Comparison of ENCODE assay signal across 1 cellular context in the genomic region with DNA sequence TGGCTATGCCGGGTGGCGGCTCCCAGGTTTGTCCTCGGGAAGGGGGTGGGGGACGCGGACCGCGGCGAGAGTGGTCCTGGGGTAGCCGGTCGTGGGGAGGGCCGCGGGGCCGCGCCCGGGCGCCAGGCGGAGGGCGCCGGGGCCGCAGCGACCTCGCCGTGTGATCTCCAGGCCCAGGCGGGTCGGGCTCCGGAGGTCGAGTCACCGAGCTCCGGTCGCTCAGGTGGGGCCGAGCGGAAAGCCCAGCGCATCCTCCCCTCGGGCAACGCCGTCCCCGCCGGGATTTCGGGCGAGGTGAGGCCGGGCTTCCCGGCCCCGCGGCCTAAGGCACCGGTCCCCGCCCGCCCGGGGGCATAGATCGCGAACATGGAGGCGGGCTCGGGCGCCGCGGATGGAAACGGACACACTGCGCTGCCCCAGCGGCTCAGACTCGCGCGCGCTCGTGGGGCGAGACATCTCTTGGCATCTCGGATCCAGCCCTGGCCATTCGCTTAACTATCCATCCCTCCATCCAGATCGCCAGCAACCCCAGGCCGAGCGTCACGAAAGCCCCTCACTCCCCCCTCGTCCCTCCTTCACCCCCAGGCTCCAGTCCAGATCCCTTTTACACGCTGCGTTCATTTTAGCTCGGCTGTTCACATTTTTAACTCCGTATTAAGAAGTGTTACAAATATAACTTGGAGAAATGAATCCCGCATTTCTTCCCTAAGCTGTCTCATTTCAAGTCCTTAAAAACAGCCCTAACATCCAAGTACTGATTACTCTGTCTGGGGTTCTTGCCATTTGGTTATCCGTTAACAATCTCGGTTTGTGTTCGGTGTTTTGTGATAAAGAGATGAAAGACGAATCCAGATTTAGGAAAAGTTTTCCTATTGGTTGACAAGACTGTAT.
TF ChIP-seq lines count a peak whose summit lies in the region.

No MANE protein-coding gene starts in this region.

TF ChIP-seq in K562, 482 proteins besides CTCF, POLR2A, EP300 and RAD21 (continued from another document):
- TF ChIP-seq DLX4 (CRISPR knock-in tag; IDR thresholded peaks at IDR 0.05): no peak
- no peak for TF ChIP-seq RBM39 (optimal IDR thresholded peaks at IDR 0.05; ENCODE audit: low read depth, low read length)
- peak; percentile 20 for TF ChIP-seq POLR2G (IDR thresholded peaks at IDR 0.05; ENCODE audit: low read depth, low read length)
- TF ChIP-seq NRF1 (conservative IDR thresholded peaks at IDR 0.05 in 1 of 2, IDR thresholded peaks at IDR 0.05 in 1 of 2): peak in 1 of 2 experiments; percentile 8; a peak in 1 of 4 replicates
- TF ChIP-seq CCNT2 (IDR thresholded peaks at IDR 0.05; ENCODE audit: borderline replicate concordance, extremely low read depth, insufficient read length, low read depth, low read length): peak; percentile 16
- TF ChIP-seq SIN3B (IDR thresholded peaks at IDR 0.05; ENCODE audit: low read depth): 0 out of 2 replicates have a peak, but pooled peaks have one; percentile 24
- TF ChIP-seq ETS1 (conservative IDR thresholded peaks at IDR 0.05; ENCODE audit: control insufficient read depth, low read depth, low read length): 0 out of 2 replicates have a peak, but pooled peaks have one; percentile 49
- no peak for TF ChIP-seq ZMIZ1 (IDR thresholded peaks at IDR 0.05; ENCODE audit: low read depth in 2 of 2, low read length in 2 of 2)
- TF ChIP-seq TGIF2 (CRISPR knock-in tag; IDR thresholded peaks at IDR 0.05): peak; percentile 68; the same call in 1 of the 2 replicates
- no peak for TF ChIP-seq CEBPG (CRISPR knock-in tag; IDR thresholded peaks at IDR 0.05)
- TF ChIP-seq CEBPG (tag; conservative IDR thresholded peaks at IDR 0.05 in 1 of 2, IDR thresholded peaks at IDR 0.05 in 1 of 2): peak in 1 of 2 experiments; percentile 45; a peak in 2 of 4 replicates
- peak; percentile 32; the same call in 1 of the 2 replicates for TF ChIP-seq PHF8 (IDR thresholded peaks at IDR 0.05; ENCODE audit: borderline replicate concordance, low read length)
- no peak for TF ChIP-seq THAP7 (CRISPR knock-in tag; IDR thresholded peaks at IDR 0.05)
- TF ChIP-seq KLF6 (CRISPR knock-in tag; IDR thresholded peaks at IDR 0.05; ENCODE audit: borderline replicate concordance): no peak
- no peak for TF ChIP-seq POLR2H (tag; IDR thresholded peaks at IDR 0.05; ENCODE audit: low read depth)
- TF ChIP-seq TFAP4 (CRISPR knock-in tag; IDR thresholded peaks at IDR 0.05; ENCODE audit: borderline replicate concordance): peak; percentile 16; the same call in 1 of the 2 replicates
- TF ChIP-seq PCBP1 (IDR thresholded peaks at IDR 0.05; ENCODE audit: low read depth, low read length, poor library complexity, severe bottlenecking): peak; percentile 32
- no peak for TF ChIP-seq CAMTA2 (CRISPR knock-in tag; conservative IDR thresholded peaks at IDR 0.05)
- TF ChIP-seq BCOR (IDR thresholded peaks at IDR 0.05): 0 out of 2 replicates have a peak, but pooled peaks have one; percentile 22
- TF ChIP-seq GABPB1 (CRISPR knock-in tag; IDR thresholded peaks at IDR 0.05): no peak
- TF ChIP-seq MAZ (CRISPR knock-in tag; conservative IDR thresholded peaks at IDR 0.05 in 1 of 2, IDR thresholded peaks at IDR 0.05 in 1 of 2): peak in 1 of 2 experiments; percentile 35; a peak in 1 of 4 replicates
- peak in 1 of 2 experiments; percentile 17; a peak in 1 of 4 replicates for TF ChIP-seq RCOR1 (IDR thresholded peaks at IDR 0.05; ENCODE audit: borderline replicate concordance in 1 of 2, low read depth in 2 of 2, low read length in 2 of 2)
- TF ChIP-seq RBBP5 (IDR thresholded peaks at IDR 0.05; ENCODE audit: borderline replicate concordance, insufficient read depth, low read length, poor library complexity, severe bottlenecking): peak; percentile 30
- peak; percentile 85 for TF ChIP-seq ZFX (CRISPR knock-in tag; IDR thresholded peaks at IDR 0.05)
- TF ChIP-seq, protein P1, sequence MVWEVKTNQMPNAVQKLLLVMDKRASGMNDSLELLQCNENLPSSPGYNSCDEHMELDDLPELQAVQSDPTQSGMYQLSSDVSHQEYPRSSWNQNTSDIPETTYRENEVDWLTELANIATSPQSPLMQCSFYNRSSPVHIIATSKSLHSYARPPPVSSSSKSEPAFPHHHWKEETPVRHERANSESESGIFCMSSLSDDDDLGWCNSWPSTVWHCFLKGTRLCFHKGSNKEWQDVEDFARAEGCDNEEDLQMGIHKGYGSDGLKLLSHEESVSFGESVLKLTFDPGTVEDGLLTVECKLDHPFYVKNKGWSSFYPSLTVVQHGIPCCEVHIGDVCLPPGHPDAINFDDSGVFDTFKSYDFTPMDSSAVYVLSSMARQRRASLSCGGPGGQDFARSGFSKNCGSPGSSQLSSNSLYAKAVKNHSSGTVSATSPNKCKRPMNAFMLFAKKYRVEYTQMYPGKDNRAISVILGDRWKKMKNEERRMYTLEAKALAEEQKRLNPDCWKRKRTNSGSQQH (CRISPR knock-in tag; IDR thresholded peaks at IDR 0.05): 0 out of 2 replicates have a peak, but pooled peaks have one; percentile 16
- peak in 1 of 3 experiments; percentile 29 for TF ChIP-seq YY1 (IDR thresholded peaks at IDR 0.05; ENCODE audit: borderline replicate concordance in 1 of 3, control insufficient read depth in 1 of 3, extremely low read depth in 1 of 3, insufficient read depth in 3 of 3, insufficient read length in 1 of 3, insufficient replicate concordance in 2 of 3, low read depth in 1 of 3, low read length in 2 of 3)
- no peak for TF ChIP-seq TBL1XR1 (IDR thresholded peaks at IDR 0.05; ENCODE audit: low read length in 2 of 2)
- TF ChIP-seq UBTF (IDR thresholded peaks at IDR 0.05; ENCODE audit: borderline replicate concordance in 1 of 2, low read depth in 2 of 2, low read length in 2 of 2): 0 out of 4 replicates have a peak, but pooled peaks of 1 of the 2 experiments have one; percentile 56
- no peak for TF ChIP-seq CREB1 (IDR thresholded peaks at IDR 0.05)
- TF ChIP-seq CREB1 (CRISPR knock-in tag; IDR thresholded peaks at IDR 0.05): 0 out of 2 replicates have a peak, but pooled peaks have one; percentile 9
- peak; percentile 76 for TF ChIP-seq CBX8 (IDR thresholded peaks at IDR 0.05; ENCODE audit: borderline replicate concordance, extremely low read depth, low read depth, low read length, poor library complexity, severe bottlenecking)
- no peak for TF ChIP-seq NR2C2 (CRISPR knock-in tag; IDR thresholded peaks at IDR 0.05)
- TF ChIP-seq NR2C2 (tag; IDR thresholded peaks at IDR 0.05): peak; percentile 55; the same call in 1 of the 2 replicates
- TF ChIP-seq HCFC1 (IDR thresholded peaks at IDR 0.05; ENCODE audit: low read depth, low read length): no peak
- TF ChIP-seq GATAD2A (IDR thresholded peaks at IDR 0.05): no peak
- TF ChIP-seq SAP30 (IDR thresholded peaks at IDR 0.05; ENCODE audit: borderline replicate concordance, insufficient read depth, low read depth, low read length, poor library complexity, severe bottlenecking): no peak
- TF ChIP-seq, protein P2, sequence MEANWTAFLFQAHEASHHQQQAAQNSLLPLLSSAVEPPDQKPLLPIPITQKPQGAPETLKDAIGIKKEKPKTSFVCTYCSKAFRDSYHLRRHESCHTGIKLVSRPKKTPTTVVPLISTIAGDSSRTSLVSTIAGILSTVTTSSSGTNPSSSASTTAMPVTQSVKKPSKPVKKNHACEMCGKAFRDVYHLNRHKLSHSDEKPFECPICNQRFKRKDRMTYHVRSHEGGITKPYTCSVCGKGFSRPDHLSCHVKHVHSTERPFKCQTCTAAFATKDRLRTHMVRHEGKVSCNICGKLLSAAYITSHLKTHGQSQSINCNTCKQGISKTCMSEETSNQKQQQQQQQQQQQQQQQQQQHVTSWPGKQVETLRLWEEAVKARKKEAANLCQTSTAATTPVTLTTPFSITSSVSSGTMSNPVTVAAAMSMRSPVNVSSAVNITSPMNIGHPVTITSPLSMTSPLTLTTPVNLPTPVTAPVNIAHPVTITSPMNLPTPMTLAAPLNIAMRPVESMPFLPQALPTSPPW (CRISPR knock-in tag; IDR thresholded peaks at IDR 0.05): peak; percentile 67
TF ChIP-seq in K562: peak in this region for 24.
